ENCODE assay signal across 8 cellular contexts in genomic region chr12:24561882-24562760, GRCh38.
DNase-seq lines count a peak whose midpoint lies in the region; ATAC-seq lines count a peak whose summit lies in the region.

No MANE protein-coding gene starts in this region.

- peak; percentile 49 for DNase-seq in AG20443 (ENCODE audit: low spot score)
- DNase-seq in NOMO-1 treated with dmso at 0.1 percent for 144 hours (lab: John Stamatoyannopoulos, UW; ENCODE audit: unreplicated experiment) = peak; percentile 10
- DNase-seq in caudate nucleus (lab: John Stamatoyannopoulos, UW) = peak in 40 of 61 donors; percentile 14 to 75 (median 44)
- DNase-seq in kidney glomerular epithelial cell (lab: John Stamatoyannopoulos, UW) = peak; percentile 24

- peak; percentile 52 for ATAC-seq in GM19351 (IDR thresholded peaks at IDR 0.05; ENCODE audit: unreplicated experiment)
- ATAC-seq in GM21390 (IDR thresholded peaks at IDR 0.05; ENCODE audit: unreplicated experiment) = no peak
- ATAC-seq in HG03280 (IDR thresholded peaks at IDR 0.05; ENCODE audit: unreplicated experiment) = no peak

- peak overlapping the region; percentile 51 to 82 (median 70) for H3K4me3 ChIP-seq in skin epidermis

- H3K27ac ChIP-seq in caudate nucleus (ENCODE audit: low read depth, low read length) = peak overlapping the region; percentile 93
- peak overlapping the region; percentile 28 to 87 (median 66) for H3K27ac ChIP-seq in skin epidermis
